In genomic region chrX:134969726-134970125, GRCh38 we compare ENCODE assay signal across 20 cellular contexts. TPM values are rescaled to one million over a fixed set of nuclear protein-coding genes. Genes with fewer than 3 reads are reported as not detected.
"Had no signal": no experiment of that assay in that cellular context is flagged by ENCODE, and none has a peak within 500 bp of the region (broad histone marks: within the 10 kb centered on the region; RNA-seq: fewer than 3 reads in every experiment).

No MANE protein-coding gene starts in this region.

- H3K4me3 ChIP-seq: colonic mucosa, heart left ventricle, pancreas, suprapubic skin, tibial nerve had no signal

- H3K27ac ChIP-seq: colonic mucosa, epithelial cell of prostate, heart left ventricle, neutrophil, pancreas, suprapubic skin, tibial nerve had no signal

- ATAC-seq: pancreas, right cardiac atrium had no signal

- H3K36me3 ChIP-seq: colonic mucosa, heart left ventricle, neutrophil, pancreas, suprapubic skin, tibial nerve had no signal

- H3K4me1 ChIP-seq: colonic mucosa, heart left ventricle, pancreas, suprapubic skin, tibial nerve had no signal

- H3K27me3 ChIP-seq: colonic mucosa, heart left ventricle, neutrophil, suprapubic skin, tibial nerve had no signal

- H3K9me3 ChIP-seq: colonic mucosa, heart left ventricle, neutrophil, pancreas, suprapubic skin, tibial nerve had no signal

- DNase-seq: activated CD4-positive, alpha-beta T cell treated with anti-CD3 and anti-CD28 coated beads for 1 hour; activated naive CD4-positive, alpha-beta T cell treated with Interleukin-2 at 50 U/mL for 16 hours; activated naive CD8-positive, alpha-beta T cell treated with anti-CD3 and anti-CD28 coated beads for 36 hours; activated T-cell treated with anti-CD3 and anti-CD28 coated beads, Interleukin-2, amount 50 U/mL, for 24 hours; amygdala; colonic mucosa; heart left ventricle; mesenchymal stem cell; pancreas; right cardiac atrium; stimulated activated CD4-positive, alpha-beta T cell treated with anti-CD3 and anti-CD28 coated beads, Interleukin-12 subunit alpha, Interleukin-12 subunit beta, amount 100 ng/mL, for 4 hours; stimulated activated CD4-positive, alpha-beta T cell treated with anti-CD3 and anti-CD28 coated beads, Interleukin-4, amount 100 ng/mL, for 4 hours; T-helper 1 cell; T-helper 9 cell had no signal

RNA-seq across cellular contexts. Expression of gene SMIM10, which starts 21.1 kb away (rescaled TPM):
- total RNA-seq: bronchial epithelial cell, mononuclear cell had no signal
